ENCODE assay signal across 2 cellular contexts in the genomic region with DNA sequence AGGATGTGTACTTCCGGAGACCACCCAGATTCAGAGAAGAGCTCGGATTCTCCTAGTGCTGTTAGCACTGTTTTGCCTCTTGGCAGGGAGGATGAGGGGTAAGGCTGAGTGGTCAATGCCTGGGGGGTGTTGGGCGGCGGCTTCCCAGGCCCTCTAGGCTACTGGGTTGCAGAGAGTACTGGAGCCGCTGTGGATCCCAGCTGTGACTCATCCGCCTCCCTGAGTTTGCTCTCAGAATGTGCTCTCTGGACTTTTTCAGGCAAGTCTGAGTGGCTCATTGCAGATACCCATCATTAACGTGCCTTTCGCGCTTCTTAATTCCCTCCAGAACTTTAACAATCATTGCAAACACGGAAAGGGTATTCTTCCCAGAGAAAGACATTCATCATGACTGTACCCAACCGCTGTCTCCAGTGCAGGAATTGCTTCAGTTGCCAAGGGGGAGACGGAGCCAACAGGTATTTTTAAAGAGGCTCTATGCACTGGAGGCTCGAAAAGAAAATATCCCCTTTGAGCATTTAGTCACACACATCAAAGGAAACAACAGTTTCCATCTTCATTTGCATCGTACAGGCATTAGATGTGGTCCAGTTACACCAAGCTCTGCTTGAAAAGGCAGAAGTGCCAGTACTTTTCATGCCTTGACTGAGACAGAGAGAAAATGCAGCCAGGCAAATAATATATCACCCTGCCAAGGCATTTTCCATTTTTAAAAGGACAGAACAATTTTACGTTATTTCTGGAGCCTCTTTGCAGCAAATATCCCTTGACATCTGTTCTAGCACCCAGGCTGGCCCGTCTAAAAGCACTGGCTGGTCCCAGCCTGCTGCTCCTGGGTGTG.
TF ChIP-seq lines count a peak whose summit lies in the region.

No MANE protein-coding gene starts in this region.

TF ChIP-seq in A549, 52 proteins besides CTCF, POLR2A, EP300 and RAD21:
- no peak for TF ChIP-seq HMGXB4 (CRISPR knock-in tag; IDR thresholded peaks at IDR 0.05; ENCODE audit: borderline replicate concordance)
- no peak for TF ChIP-seq RFX5 (IDR thresholded peaks at IDR 0.05)

TF ChIP-seq in GM12878, 131 proteins besides CTCF, POLR2A, EP300 and RAD21 (continued from another document):
- TF ChIP-seq, protein P1, sequence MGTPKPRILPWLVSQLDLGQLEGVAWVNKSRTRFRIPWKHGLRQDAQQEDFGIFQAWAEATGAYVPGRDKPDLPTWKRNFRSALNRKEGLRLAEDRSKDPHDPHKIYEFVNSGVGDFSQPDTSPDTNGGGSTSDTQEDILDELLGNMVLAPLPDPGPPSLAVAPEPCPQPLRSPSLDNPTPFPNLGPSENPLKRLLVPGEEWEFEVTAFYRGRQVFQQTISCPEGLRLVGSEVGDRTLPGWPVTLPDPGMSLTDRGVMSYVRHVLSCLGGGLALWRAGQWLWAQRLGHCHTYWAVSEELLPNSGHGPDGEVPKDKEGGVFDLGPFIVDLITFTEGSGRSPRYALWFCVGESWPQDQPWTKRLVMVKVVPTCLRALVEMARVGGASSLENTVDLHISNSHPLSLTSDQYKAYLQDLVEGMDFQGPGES (IDR thresholded peaks at IDR 0.05): no peak
